8 cellular contexts compared by ENCODE assay signal in genomic region chr2:69436937-69437750, GRCh38. TPM values are rescaled to one million over a fixed set of nuclear protein-coding genes. Genes with fewer than 3 reads are reported as not detected.
A peak's percentile ranks its signal among the peaks of the same experiment; 100 is the strongest.
DNase-seq lines count a peak whose midpoint lies in the region; ATAC-seq and TF ChIP-seq lines count a peak whose summit lies in the region.

NFU1 (minus strand) TSS chr2:69437435; CDS start chr2:69437422, 13 bp downstream.

- intact Hi-C loops in ascending aorta (cut with DNase I) = loop anchor here (1.0 to 10.0 kb wide), 4 partner anchors 50 to 605 kb away; partner anchors contain the start of genes GFPT1 and GMCL1
- intact Hi-C loops in right cardiac atrium (cut with DNase I) = no loop called here
- intact Hi-C loops in aorta (cut with DNase I) = loop anchor here (5.0 kb wide), 1 partner anchor 50 kb away; the partner anchor contains the start of gene GFPT1 (in 2 of the 2)

- H3K9me3 ChIP-seq in ascending aorta (no peaks in the 10 kb centered on the region), right cardiac atrium (ENCODE audit: control insufficient read depth, low read length) (no peaks in the 10 kb centered on the region), aorta (ENCODE audit: control insufficient read depth, low read length) (no peaks in the 10 kb centered on the region)

- H3K4me3 ChIP-seq in ascending aorta (peak within 1 kb of the TSS; percentile 81 to 92), right cardiac atrium (ENCODE audit: low read length) (peak within 1 kb of the TSS; percentile 66), rectal smooth muscle tissue (ENCODE audit: low read length) (peak within 1 kb of the TSS; percentile 82), aorta (ENCODE audit: low read length in 2 of 2) (peak within 1 kb of the TSS; percentile 30 to 66)

- H3K36me3 Mint-ChIP-seq in T-helper 2 cell treated with Interferon-gamma antibody and Interleukin-4, amounts not matched to agents 5 μg/mL and 100 μg/mL, for 36 hours (ENCODE audit: low read depth) = peaks cover 9% of the 10 kb centered on the region

- H3K27me3 Mint-ChIP-seq in T-helper 2 cell treated with Interferon-gamma antibody and Interleukin-4, amounts not matched to agents 5 μg/mL and 100 μg/mL, for 36 hours (ENCODE audit: low read depth) = no peaks in the 10 kb centered on the region

- ATAC-seq in GM18502 (IDR thresholded peaks at IDR 0.05; ENCODE audit: poor library complexity, unreplicated experiment) (peak; percentile 96), HG02970 (IDR thresholded peaks at IDR 0.05; ENCODE audit: low FRiP score, unreplicated experiment) (peak; percentile 96), right cardiac atrium (peak; percentile 99), aorta (ENCODE audit: low FRiP score) (peak; percentile 98)

- peaks cover 8% of the 10 kb centered on the region for H3K9me3 Mint-ChIP-seq in T-helper 2 cell treated with Interferon-gamma antibody and Interleukin-4, amounts not matched to agents 5 μg/mL and 100 μg/mL, for 36 hours

- no peaks in the 10 kb centered on the region for H3K36me3 ChIP-seq in ascending aorta
- H3K36me3 ChIP-seq in rectal smooth muscle tissue (ENCODE audit: control insufficient read depth, insufficient read depth, low read length) = no peaks in the 10 kb centered on the region
- no peaks in the 10 kb centered on the region for H3K36me3 ChIP-seq in aorta (ENCODE audit: control insufficient read depth in 1 of 2, insufficient read depth in 2 of 2, low read length in 1 of 2)

- H3K27ac ChIP-seq in ascending aorta (peak within 1 kb of the TSS; percentile 94 to 95), right cardiac atrium (ENCODE audit: low read length) (peak within 1 kb of the TSS; percentile 97), rectal smooth muscle tissue (ENCODE audit: low read depth, low read length) (peak within 1 kb of the TSS; percentile 100), aorta (ENCODE audit: low read depth in 1 of 2, low read length in 2 of 2) (peak within 1 kb of the TSS; percentile 90 to 96)

- peak; percentile 83 to 90 for DNase-seq in NCI-H1930 (lab: John Stamatoyannopoulos, UW)
- DNase-seq in T-helper 2 cell treated with Interferon-gamma antibody and Interleukin-4, amounts not matched to agents 5 μg/mL and 100 μg/mL, for 36 hours (ENCODE audit: low spot score) = peak; percentile 94
- DNase-seq in ascending aorta (ENCODE audit: low spot score in 2 of 2) = peak; percentile 80 to 97
- peak; percentile 96 to 98 (median 97) for DNase-seq in right cardiac atrium
- peak; percentile 96 to 98 for DNase-seq in aorta

- peak within 1 kb of the TSS; percentile 96 for H3K27ac Mint-ChIP-seq in T-helper 2 cell treated with Interferon-gamma antibody and Interleukin-4, amounts not matched to agents 5 μg/mL and 100 μg/mL, for 36 hours

- peak within 1 kb of the TSS; percentile 91 for H3K4me3 Mint-ChIP-seq in T-helper 2 cell treated with Interferon-gamma antibody and Interleukin-4, amounts not matched to agents 5 μg/mL and 100 μg/mL, for 36 hours

- H3K4me1 ChIP-seq in ascending aorta = peaks cover 5 to 14% of the 10 kb centered on the region in 2 donors
- no peaks in the 10 kb centered on the region for H3K4me1 ChIP-seq in right cardiac atrium (ENCODE audit: control insufficient read depth, insufficient read depth, low read length)
- H3K4me1 ChIP-seq in rectal smooth muscle tissue (ENCODE audit: control insufficient read depth, insufficient read depth, low read length) = peaks cover 14% of the 10 kb centered on the region
- H3K4me1 ChIP-seq in aorta (ENCODE audit: control insufficient read depth in 1 of 2, insufficient read depth in 2 of 2, low read length in 2 of 2) = peaks cover 0 to 4% of the 10 kb centered on the region in 2 donors

- H3K4me1 Mint-ChIP-seq in T-helper 2 cell treated with Interferon-gamma antibody and Interleukin-4, amounts not matched to agents 5 μg/mL and 100 μg/mL, for 36 hours (ENCODE audit: low read depth) = peaks cover 21% of the 10 kb centered on the region

- H3K9ac ChIP-seq in rectal smooth muscle tissue (ENCODE audit: low read length) = peak within 1 kb of the TSS; percentile 68

- peak; percentile 61 to 84 (median 75) for TF ChIP-seq CTCF in ascending aorta (IDR thresholded peaks at IDR 0.05)

- under 1% methylated on average over 60 of the region's 60 CpGs for WGBS in right cardiac atrium
- WGBS in aorta, 2 donors = 0 to 1% methylated on average over 60 of the region's 60 CpGs

- no peaks in the 10 kb centered on the region for H3K27me3 ChIP-seq in ascending aorta
- H3K27me3 ChIP-seq in right cardiac atrium (ENCODE audit: control insufficient read depth, insufficient read depth) = no peaks in the 10 kb centered on the region
- no peaks in the 10 kb centered on the region for H3K27me3 ChIP-seq in rectal smooth muscle tissue (ENCODE audit: control insufficient read depth, insufficient read depth, low read length)
- no peaks in the 10 kb centered on the region for H3K27me3 ChIP-seq in aorta (ENCODE audit: control insufficient read depth in 1 of 2, insufficient read depth in 2 of 2, low read length in 1 of 2)

RNA-seq across cellular contexts. Expression of gene NFU1, which starts in this region (rescaled TPM):
- total RNA-seq in ascending aorta = 49.4 TPM
- total RNA-seq in right cardiac atrium = 10 to 100 TPM; 50.1 to 57.5 (median 52.4) TPM
- polyA plus RNA-seq in right cardiac atrium = 62.5 TPM
- 10 to 100 TPM; 39.8 to 45.3 TPM for total RNA-seq in aorta
- 100 to 1,000 TPM in 1 of 2 donors, 10 to 100 TPM in 1; 56.5 to 101 TPM for polyA plus RNA-seq in aorta

Comparison
In these comparisons a context has a peak if more than half of its experiments do, and no peak if none do; other contexts are left out.
1. Peak in every context shown above with its lines: DNase-seq, ATAC-seq, H3K4me3 ChIP-seq and H3K27ac ChIP-seq.
2. intact Hi-C loops: an anchor here in ascending aorta (1.0 to 10.0 kb wide) and aorta (5.0 kb wide); none called in right cardiac atrium.